1 cellular context compared by ENCODE assay signal in genomic region chr17:48597775-48598631, GRCh38.
TF ChIP-seq lines count a peak whose summit lies in the region.

No MANE protein-coding gene starts in this region.

TF ChIP-seq in K562, 482 proteins besides CTCF, POLR2A, EP300 and RAD21:
- TF ChIP-seq ZBTB33 (CRISPR knock-in tag; IDR thresholded peaks at IDR 0.05) (peak; percentile 88), PCBP1 (IDR thresholded peaks at IDR 0.05; ENCODE audit: low read depth, low read length, poor library complexity, severe bottlenecking) (no peak), CBFB (CRISPR knock-in tag; IDR thresholded peaks at IDR 0.05) (no peak), CEBPZ (IDR thresholded peaks at IDR 0.05; ENCODE audit: borderline replicate concordance, low read depth, low read length) (no peak), RBFOX2 (IDR thresholded peaks at IDR 0.05; ENCODE audit: low read depth, low read length) (peak; percentile 31; the same call in 1 of the 2 replicates), ZSCAN29 (IDR thresholded peaks at IDR 0.05) (no peak), ZNF133 (CRISPR knock-in tag; IDR thresholded peaks at IDR 0.05) (no peak), HSF4 (CRISPR knock-in tag; IDR thresholded peaks at IDR 0.05; ENCODE audit: borderline replicate concordance) (no peak), PTTG1 (tag; IDR thresholded peaks at IDR 0.05; ENCODE audit: low read depth) (no peak)
